16 cellular contexts compared by ENCODE assay signal in genomic region chr11:27317751-27318150, GRCh38. TPM values are rescaled to one million over a fixed set of nuclear protein-coding genes. Genes with fewer than 3 reads are reported as not detected.
DNase-seq lines count a peak whose midpoint lies in the region; ATAC-seq, FAIRE-seq and TF ChIP-seq lines count a peak whose summit lies in the region.
"Had no signal": no experiment of that assay in that cellular context is flagged by ENCODE, and none has a peak within 500 bp of the region (broad histone marks: within the 10 kb centered on the region; RNA-seq: fewer than 3 reads in every experiment).

No MANE protein-coding gene starts in this region.

- H3K4me3 Mint-ChIP-seq in stimulated activated effector memory CD8-positive, alpha-beta T cell treated with anti-CD3 and anti-CD28 coated beads, Interleukin-12 subunit alpha, Interleukin-12 subunit beta, amount 100 ng/mL, for 72 hours: no peak overlapping the region
- no peak overlapping the region for H3K4me3 Mint-ChIP-seq in T-helper 2 cell treated with Interferon-gamma antibody and Interleukin-4, amounts not matched to agents 5 μg/mL and 100 μg/mL, for 36 hours
- H3K4me3 Mint-ChIP-seq: naive thymus-derived CD8-positive, alpha-beta T cell; T-cell had no signal

- H3K27ac Mint-ChIP-seq in stimulated activated effector memory CD8-positive, alpha-beta T cell treated with anti-CD3 and anti-CD28 coated beads, Interleukin-12 subunit alpha, Interleukin-12 subunit beta, amount 100 ng/mL, for 72 hours: peak overlapping the region; percentile 1
- H3K27ac Mint-ChIP-seq in T-helper 2 cell treated with Interferon-gamma antibody and Interleukin-4, amounts not matched to agents 5 μg/mL and 100 μg/mL, for 36 hours: no peak overlapping the region
- H3K27ac Mint-ChIP-seq: naive thymus-derived CD8-positive, alpha-beta T cell; T-cell had no signal

- POLR2A ChIA-PET in HEK293T (lab: Yijun Ruan, JAX): no interaction called here
- POLR2A ChIA-PET in SK-N-SH (lab: Yijun Ruan, JAX): no interaction called here

- no peak for TF ChIP-seq EP300 in SK-N-SH (IDR thresholded peaks at IDR 0.05; ENCODE audit: borderline replicate concordance in 1 of 2, low read depth in 1 of 2, low read length in 1 of 2)

- H3K9me3 Mint-ChIP-seq in stimulated activated effector memory CD8-positive, alpha-beta T cell treated with anti-CD3 and anti-CD28 coated beads, Interleukin-12 subunit alpha, Interleukin-12 subunit beta, amount 100 ng/mL, for 72 hours: no peaks in the 10 kb centered on the region
- H3K9me3 Mint-ChIP-seq in T-helper 2 cell treated with Interferon-gamma antibody and Interleukin-4, amounts not matched to agents 5 μg/mL and 100 μg/mL, for 36 hours: no peaks in the 10 kb centered on the region
- H3K9me3 Mint-ChIP-seq: naive thymus-derived CD8-positive, alpha-beta T cell; T-cell had no signal

- intact Hi-C loops in kidney (cut with DNase I): no loop called here

- H3K36me3 ChIP-seq in SK-N-SH (replicated peaks in 1 of 2; ENCODE audit: control insufficient read depth in 1 of 2, insufficient read depth in 2 of 2, low read length in 1 of 2): no peaks in the 10 kb centered on the region
- no peaks in the 10 kb centered on the region for H3K36me3 ChIP-seq in kidney (ENCODE audit: control insufficient read depth in 1 of 2, insufficient read depth in 2 of 2, low read length in 2 of 2)
- H3K36me3 ChIP-seq: suprapubic skin had no signal

- H3K4me3 ChIP-seq in SK-N-SH (ENCODE audit: low read depth in 2 of 2, low read length in 1 of 2) (no peak overlapping the region), kidney (ENCODE audit: low read length in 2 of 2) (no peak overlapping the region)
- H3K4me3 ChIP-seq: suprapubic skin had no signal

- no peak overlapping the region for H3K4me2 ChIP-seq in SK-N-SH

- H3K4me1 Mint-ChIP-seq in stimulated activated effector memory CD8-positive, alpha-beta T cell treated with anti-CD3 and anti-CD28 coated beads, Interleukin-12 subunit alpha, Interleukin-12 subunit beta, amount 100 ng/mL, for 72 hours: peaks cover 18% of the 10 kb centered on the region
- H3K4me1 Mint-ChIP-seq in T-helper 2 cell treated with Interferon-gamma antibody and Interleukin-4, amounts not matched to agents 5 μg/mL and 100 μg/mL, for 36 hours (ENCODE audit: low read depth): peaks cover 1% of the 10 kb centered on the region
- H3K4me1 Mint-ChIP-seq: naive thymus-derived CD8-positive, alpha-beta T cell had no signal

- no peaks in the 10 kb centered on the region for H3K27me3 ChIP-seq in SK-N-SH (ENCODE audit: insufficient read depth)
- H3K27me3 ChIP-seq: suprapubic skin had no signal

- CTCF ChIA-PET in HEK293T (lab: Yijun Ruan, JAX) (no interaction called here), SK-N-SH (lab: Yijun Ruan, JAX) (interaction anchor here (1.0 kb wide), 1 partner anchor 168 kb away, joined by 3 read pairs; no protein-coding TSS in a partner anchor)

- H3K9me3 ChIP-seq in SK-N-SH (no peaks in the 10 kb centered on the region), kidney (ENCODE audit: control insufficient read depth in 1 of 2, low read length in 2 of 2) (no peaks in the 10 kb centered on the region)
- H3K9me3 ChIP-seq: Caco-2, suprapubic skin had no signal

- H4K20me1 ChIP-seq in SK-N-SH (ENCODE audit: insufficient read depth): no peaks in the 10 kb centered on the region

- TF ChIP-seq RAD21 in SK-N-SH (IDR thresholded peaks at IDR 0.05; ENCODE audit: low read length): no peak

- peaks cover 12% of the 10 kb centered on the region for H3F3A ChIP-seq in SK-N-SH (replicated peaks; ENCODE audit: insufficient read depth)

- H3K9me2 ChIP-seq in SK-N-SH: no peaks in the 10 kb centered on the region

- peak overlapping the region in 1 of 2 experiments; percentile 62; a peak in 2 of 4 replicates for H3K27ac ChIP-seq in SK-N-SH (ENCODE audit: low read depth in 2 of 2, low read length in 1 of 2)
- no peak overlapping the region for H3K27ac ChIP-seq in kidney (ENCODE audit: low read depth in 2 of 2, low read length in 2 of 2)
- H3K27ac ChIP-seq: suprapubic skin had no signal

- 40% methylated on average over 1 of the region's 2 CpGs for WGBS in SK-N-SH (ENCODE audit: low lambda C conversion rate)

- ATAC-seq in stimulated activated effector memory CD8-positive, alpha-beta T cell treated with anti-CD3 and anti-CD28 coated beads, Interleukin-12 subunit alpha, Interleukin-12 subunit beta, amount 100 ng/mL, for 72 hours: no peak
- ATAC-seq in HG02588 (IDR thresholded peaks at IDR 0.05; ENCODE audit: unreplicated experiment): no peak
- ATAC-seq: naive thymus-derived CD8-positive, alpha-beta T cell; right cardiac atrium; T-cell had no signal

- peak; percentile 8 for DNase-seq in HEK293T (ENCODE audit: extremely low spot score)
- DNase-seq in SK-N-SH: no peak
- DNase-seq in fibroblast of gingiva (ENCODE audit: low read depth): peak; percentile 26
- DNase-seq in stimulated activated effector memory CD8-positive, alpha-beta T cell treated with anti-CD3 and anti-CD28 coated beads, Interleukin-12 subunit alpha, Interleukin-12 subunit beta, amount 100 ng/mL, for 72 hours (ENCODE audit: low spot score in 2 of 2): no peak
- no peak for DNase-seq in kidney
- DNase-seq in T-helper 2 cell treated with Interferon-gamma antibody and Interleukin-4, amounts not matched to agents 5 μg/mL and 100 μg/mL, for 36 hours (ENCODE audit: low spot score): no peak
- DNase-seq: activated effector memory CD4-positive, alpha-beta T cell treated with anti-CD3 and anti-CD28 coated beads, Interleukin-2, amount 50 U/mL, for 16 hours; Caco-2; GOT3; KBM-7; naive thymus-derived CD8-positive, alpha-beta T cell; NCI-H2029; right cardiac atrium; T-cell had no signal

- H3K27me3 Mint-ChIP-seq in T-helper 2 cell treated with Interferon-gamma antibody and Interleukin-4, amounts not matched to agents 5 μg/mL and 100 μg/mL, for 36 hours (ENCODE audit: low read depth): peaks cover 6% of the 10 kb centered on the region

- peak overlapping the region; percentile 58; the same call in 1 of the 2 replicates for H2AFZ ChIP-seq in SK-N-SH (ENCODE audit: low read depth)

- H3K9ac ChIP-seq in SK-N-SH (no peak overlapping the region), kidney (ENCODE audit: low read length in 2 of 2) (no peak overlapping the region)

- TF ChIP-seq CTCF in SK-N-SH (IDR thresholded peaks at IDR 0.05): no peak
- TF ChIP-seq CTCF in kidney (IDR thresholded peaks at IDR 0.05; ENCODE audit: borderline replicate concordance, extremely low read depth, insufficient read depth): no peak

- H3K36me3 Mint-ChIP-seq in stimulated activated effector memory CD8-positive, alpha-beta T cell treated with anti-CD3 and anti-CD28 coated beads, Interleukin-12 subunit alpha, Interleukin-12 subunit beta, amount 100 ng/mL, for 72 hours: no peaks in the 10 kb centered on the region
- no peaks in the 10 kb centered on the region for H3K36me3 Mint-ChIP-seq in T-helper 2 cell treated with Interferon-gamma antibody and Interleukin-4, amounts not matched to agents 5 μg/mL and 100 μg/mL, for 36 hours (ENCODE audit: low read depth)
- H3K36me3 Mint-ChIP-seq: naive thymus-derived CD8-positive, alpha-beta T cell; T-cell had no signal

- H3K4me1 ChIP-seq in SK-N-SH (ENCODE audit: control insufficient read depth in 1 of 2, insufficient read depth in 2 of 2, low read depth in 1 of 2, low read length in 1 of 2) (peaks cover 10 to 38% of the 10 kb centered on the region in 2 experiments; a peak in 3 of 4 replicates), kidney (ENCODE audit: control insufficient read depth in 1 of 2, insufficient read depth in 1 of 2, low read depth in 1 of 2, low read length in 2 of 2) (no peaks in the 10 kb centered on the region)
- H3K4me1 ChIP-seq: suprapubic skin had no signal

- no peak for FAIRE-seq in kidney (lab: Jason Lieb, UNC)

- H3K79me2 ChIP-seq in SK-N-SH (ENCODE audit: insufficient read depth): no peaks in the 10 kb centered on the region

TF ChIP-seq in HEK293T, 16 proteins besides CTCF, POLR2A, EP300 and RAD21:
- TF ChIP-seq FOXA1 (IDR thresholded peaks at IDR 0.05) (no peak), BHLHE40 (IDR thresholded peaks at IDR 0.05; ENCODE audit: borderline replicate concordance) (no peak), PKNOX1 (IDR thresholded peaks at IDR 0.05) (no peak), L3MBTL2 (conservative IDR thresholded peaks at IDR 0.05) (no peak)

TF ChIP-seq in SK-N-SH, 30 proteins besides CTCF, POLR2A, EP300 and RAD21 (continues in another document):
- no peak for TF ChIP-seq MEF2A (IDR thresholded peaks at IDR 0.05; ENCODE audit: borderline replicate concordance, low read depth)
- TF ChIP-seq NRF1 (IDR thresholded peaks at IDR 0.05; ENCODE audit: low read depth, low read length): no peak
- TF ChIP-seq ELF1 (IDR thresholded peaks at IDR 0.05): no peak
- peak; percentile 63; the same call in 1 of the 2 replicates for TF ChIP-seq USF1 (IDR thresholded peaks at IDR 0.05; ENCODE audit: borderline replicate concordance, low read depth)
- no peak for TF ChIP-seq FOXJ3 (CRISPR knock-in tag; IDR thresholded peaks at IDR 0.05)
- TF ChIP-seq SMC3 (IDR thresholded peaks at IDR 0.05; ENCODE audit: low read depth, low read length): no peak
- peak; percentile 72 for TF ChIP-seq JUND (IDR thresholded peaks at IDR 0.05)
- peak; percentile 53 for TF ChIP-seq TCF12 (IDR thresholded peaks at IDR 0.05)
- no peak for TF ChIP-seq IRF3 (IDR thresholded peaks at IDR 0.05; ENCODE audit: low read depth, low read length)
- no peak for TF ChIP-seq TEAD4 (IDR thresholded peaks at IDR 0.05; ENCODE audit: borderline replicate concordance, insufficient read depth)

RNA-seq across cellular contexts. Expression of gene CCDC34, which starts 45.3 kb away (rescaled TPM):
- polyA plus RNA-seq in SK-N-SH (2012; rRNA removed): 5.7 and 6.7 TPM in 2 replicates
- 7.5 and 9.5 TPM in 2 replicates for polyA plus RNA-seq in SK-N-SH (2012; cell fraction: cytosol; rRNA removed)
- 3.0 and 4.8 TPM in 2 replicates for polyA plus RNA-seq in SK-N-SH (2012; cell fraction: nucleus; rRNA removed)
- 5.4 TPM for total RNA-seq in kidney
- 6.0 TPM for polyA plus RNA-seq in kidney (ENCODE audit: insufficient read depth, low read depth, low replicate concordance)

Comparison
In these comparisons a context has a peak if more than half of its experiments do, and no peak if none do; other contexts are left out.
1. DNase-seq: peak in HEK293T (single experiment) and fibroblast of gingiva (single experiment); none in SK-N-SH (single experiment), stimulated activated effector memory CD8-positive, alpha-beta T cell treated with anti-CD3 and anti-CD28 coated beads, Interleukin-12 subunit alpha, Interleukin-12 subunit beta, amount 100 ng/mL, for 72 hours (0 of 2), kidney (single experiment) and T-helper 2 cell treated with Interferon-gamma antibody and Interleukin-4, amounts not matched to agents 5 μg/mL and 100 μg/mL, for 36 hours (single experiment).